24 cellular contexts compared by ENCODE assay signal in genomic region chr9:136921718-136922117, GRCh38. TPM values are rescaled to one million over a fixed set of nuclear protein-coding genes. Genes with fewer than 3 reads are reported as not detected.
A peak's percentile ranks its signal among the peaks of the same experiment; 100 is the strongest.
DNase-seq lines count a peak whose midpoint lies in the region; ATAC-seq, FAIRE-seq and TF ChIP-seq lines count a peak whose summit lies in the region.
"Had no signal": no experiment of that assay in that cellular context is flagged by ENCODE, and none has a peak within 500 bp of the region (broad histone marks: within the 10 kb centered on the region; RNA-seq: fewer than 3 reads in every experiment).

No MANE protein-coding gene starts in this region.

- H3K4me3 ChIP-seq in HEK293 (ENCODE audit: low read depth, low read length), result no peak overlapping the region
- H3K4me3 ChIP-seq: A549, Peyer's patch had no signal

- H3K4me1 ChIP-seq in HEK293 (ENCODE audit: control insufficient read depth, insufficient read depth, low read length), result no peaks in the 10 kb centered on the region
- H3K4me1 ChIP-seq: Peyer's patch had no signal

- H3K27ac ChIP-seq in HEK293 (ENCODE audit: extremely low read depth, low read depth, low read length), result no peak overlapping the region
- peak overlapping the region; percentile 85 for H3K27ac ChIP-seq in caudate nucleus (ENCODE audit: low read depth, low read length)
- H3K27ac ChIP-seq: Peyer's patch had no signal

- TF ChIP-seq CTCF in HEK293 (tag by site-specific recombination; IDR thresholded peaks at IDR 0.05), result no peak

- intact Hi-C loops in left cardiac atrium (cut with DNase I), result loop anchor here in 1 of 2 donors (10.0 kb wide), 1 partner anchor 57 kb away; the partner anchor contains the start of gene EDF1

- DNase-seq in caudate nucleus (lab: John Stamatoyannopoulos, UW), result peak in 11 of 61 donors; percentile 10 to 78 (median 29)
- DNase-seq in left cardiac atrium, result no peak
- DNase-seq in stimulated activated effector memory CD8-positive, alpha-beta T cell treated with anti-CD3 and anti-CD28 coated beads, Interleukin-12 subunit alpha, Interleukin-12 subunit beta, amount 100 ng/mL, for 72 hours (ENCODE audit: low spot score in 2 of 2), result no peak
- DNase-seq in GM12891 (ENCODE audit: insufficient read length, low spot score), result no peak
- no peak for DNase-seq in activated CD4-positive, CD25-positive, alpha-beta regulatory T cell (lab: John Stamatoyannopoulos, UW)
- DNase-seq: CD4-positive, alpha-beta T cell; DMS153; GF-D8; MM.1S; NCI-H1092 treated with DMSO at 0.1 percent for 48 hours; NCI-H2081 treated with DMSO at 0.1 percent for 48 hours; NCI-H446 treated with DMSO at 0.1 percent for 48 hours; NCI-H748 treated with DMSO at 0.1 percent for 48 hours; NK-92 treated with Interleukin-12 subunit alpha and Interleukin-12 subunit beta, amount 100 ng/mL, for 24 hours; Peyer's patch; SHP77; SK-N-SH had no signal

- no peak for TF ChIP-seq POLR2A in GM12891 (IDR thresholded peaks at IDR 0.05; ENCODE audit: low read depth, low read length)

- no peak for FAIRE-seq in GM12891 (lab: Jason Lieb, UNC)
- FAIRE-seq: A549, GM18507, H54 had no signal

- H3K9me3 Mint-ChIP-seq in stimulated activated effector memory CD8-positive, alpha-beta T cell treated with anti-CD3 and anti-CD28 coated beads, Interleukin-12 subunit alpha, Interleukin-12 subunit beta, amount 100 ng/mL, for 72 hours, result no peaks in the 10 kb centered on the region
- H3K9me3 Mint-ChIP-seq: CD4-positive, alpha-beta T cell had no signal

- POLR2A ChIA-PET in HEK293 (lab: Yijun Ruan, JAX), result no interaction called here

- H3K4me3 Mint-ChIP-seq in stimulated activated effector memory CD8-positive, alpha-beta T cell treated with anti-CD3 and anti-CD28 coated beads, Interleukin-12 subunit alpha, Interleukin-12 subunit beta, amount 100 ng/mL, for 72 hours, result no peak overlapping the region
- H3K4me3 Mint-ChIP-seq: CD4-positive, alpha-beta T cell had no signal

- ATAC-seq in left cardiac atrium (peak; percentile 60 to 64), GM18868 (IDR thresholded peaks at IDR 0.05; ENCODE audit: unreplicated experiment) (no peak), HG03457 (IDR thresholded peaks at IDR 0.05; ENCODE audit: unreplicated experiment) (no peak)
- no peak for ATAC-seq in stimulated activated effector memory CD8-positive, alpha-beta T cell treated with anti-CD3 and anti-CD28 coated beads, Interleukin-12 subunit alpha, Interleukin-12 subunit beta, amount 100 ng/mL, for 72 hours
- ATAC-seq: A549 had no signal

- peaks cover 12% of the 10 kb centered on the region for H3K4me1 Mint-ChIP-seq in stimulated activated effector memory CD8-positive, alpha-beta T cell treated with anti-CD3 and anti-CD28 coated beads, Interleukin-12 subunit alpha, Interleukin-12 subunit beta, amount 100 ng/mL, for 72 hours

- no peaks in the 10 kb centered on the region for H3K9me3 ChIP-seq in HEK293 (ENCODE audit: control insufficient read depth, insufficient read depth, low read depth, low read length)
- H3K9me3 ChIP-seq: A549, Peyer's patch, SK-N-SH had no signal

- CTCF ChIA-PET in HEK293 (lab: Yijun Ruan, JAX), result interaction anchor here (0.5 kb wide), 1 partner anchor 75 kb away, joined by 3 read pairs; the partner anchor contains the start of gene CLIC3

- peaks cover 0 to 72% of the 10 kb centered on the region in 2 experiments; a peak in 2 of 3 replicates for H3K36me3 ChIP-seq in HEK293 (ENCODE audit: control insufficient read depth in 2 of 2, insufficient read depth in 1 of 2, low read length in 2 of 2)

- H3K27ac Mint-ChIP-seq in stimulated activated effector memory CD8-positive, alpha-beta T cell treated with anti-CD3 and anti-CD28 coated beads, Interleukin-12 subunit alpha, Interleukin-12 subunit beta, amount 100 ng/mL, for 72 hours, result peak overlapping the region; percentile 69
- H3K27ac Mint-ChIP-seq: CD4-positive, alpha-beta T cell had no signal

- peaks cover 95% of the 10 kb centered on the region for H3K36me3 Mint-ChIP-seq in stimulated activated effector memory CD8-positive, alpha-beta T cell treated with anti-CD3 and anti-CD28 coated beads, Interleukin-12 subunit alpha, Interleukin-12 subunit beta, amount 100 ng/mL, for 72 hours

TF ChIP-seq in HEK293, 187 proteins besides CTCF, POLR2A, EP300 and RAD21:
- TF ChIP-seq ZNF623 (tag by site-specific recombination; IDR thresholded peaks at IDR 0.05) (no peak), GLIS1 (tag by site-specific recombination; IDR thresholded peaks at IDR 0.05) (0 out of 2 replicates have a peak, but pooled peaks have one; percentile 23)

TF ChIP-seq in GM12891, 5 proteins besides CTCF, POLR2A, EP300 and RAD21:
- TF ChIP-seq POU2F2 (IDR thresholded peaks at IDR 0.05; ENCODE audit: low read depth, low read length) (no peak), POLR2AphosphoS5 (IDR thresholded peaks at IDR 0.05; ENCODE audit: low read depth, low read length) (no peak), TAF1 (IDR thresholded peaks at IDR 0.05; ENCODE audit: low read depth, low read length) (no peak), SPI1 (IDR thresholded peaks at IDR 0.05; ENCODE audit: low read depth, low read length) (no peak), PAX5 (IDR thresholded peaks at IDR 0.05; ENCODE audit: insufficient read depth, low read length, severe bottlenecking) (no peak)
TF ChIP-seq in GM12891: peak in this region for 0.

RNA-seq across cellular contexts. Expression of gene FBXW5, which starts 22.8 kb away (rescaled TPM):
- 100 to 1,000 TPM in 1 of 2 donors, 10 to 100 TPM in 1; 98.4 to 130 TPM for total RNA-seq in left cardiac atrium
- polyA plus RNA-seq in GM12891 (2012; ENCODE audit: low read depth, missing spikeins), result 40.9 TPM

RNA-seq across cellular contexts. Expression of gene C8G, which starts 23.3 kb away (rescaled TPM):
- 1 to 10 TPM in 1 of 2 donors, under 1 TPM in 1; 0.88 to 3.5 TPM for total RNA-seq in left cardiac atrium
- 0.47 TPM for polyA plus RNA-seq in GM12891 (2012; ENCODE audit: low read depth, missing spikeins)
- total RNA-seq: CD4-positive, alpha-beta T cell; LHCN-M2 had no signal

RNA-seq across cellular contexts. Expression of gene LCN12, which starts 30.4 kb away (rescaled TPM):
- total RNA-seq in left cardiac atrium, result 10 to 100 TPM in 1 of 2 donors, 1 to 10 TPM in 1; 7.0 to 11.9 TPM
- 0.46 TPM for polyA plus RNA-seq in GM12891 (2012; ENCODE audit: low read depth, missing spikeins)
- total RNA-seq: LHCN-M2 had no signal

RNA-seq across cellular contexts. Expression of gene TRAF2, which starts 35.4 kb away (rescaled TPM):
- total RNA-seq in left cardiac atrium, result 10 to 100 TPM in 1 of 2 donors, 1 to 10 TPM in 1; 8.8 to 11.8 TPM
- 14.1 TPM for polyA plus RNA-seq in GM12891 (2012; ENCODE audit: low read depth, missing spikeins)

RNA-seq across cellular contexts. Expression of gene PTGDS, which starts 55.6 kb away (rescaled TPM):
- 1,000 to 10,000 TPM; 3,329 to 4,014 TPM for total RNA-seq in left cardiac atrium
- not detected for polyA plus RNA-seq in GM12891 (2012; ENCODE audit: low read depth, missing spikeins)
- polyA plus RNA-seq: SK-N-SH had no signal

Comparison
In these comparisons a context has a peak if more than half of its experiments do, and no peak if none do; other contexts are left out.
1. ATAC-seq: peak in left cardiac atrium (2 of 2); none in stimulated activated effector memory CD8-positive, alpha-beta T cell treated with anti-CD3 and anti-CD28 coated beads, Interleukin-12 subunit alpha, Interleukin-12 subunit beta, amount 100 ng/mL, for 72 hours (single experiment), GM18868 (single experiment) and HG03457 (single experiment).